In genomic region chr16:90046971-90047713, GRCh38 we compare ENCODE assay signal across 1 cellular context.
A peak's percentile ranks its signal among the peaks of the same experiment; 100 is the strongest.
TF ChIP-seq lines count a peak whose summit lies in the region.

No MANE protein-coding gene starts in this region.

TF ChIP-seq in HEK293, 187 proteins besides CTCF, POLR2A, EP300 and RAD21 (continued from another document):
- TF ChIP-seq ZNF692 (tag by site-specific recombination; IDR thresholded peaks at IDR 0.05) (peak; percentile 49; the same call in 1 of the 2 replicates), ZNF670 (tag by site-specific recombination; IDR thresholded peaks at IDR 0.05; ENCODE audit: low read depth) (no peak), ZNF664 (tag by site-specific recombination; IDR thresholded peaks at IDR 0.05) (no peak), GLIS2 (tag by site-specific recombination; IDR thresholded peaks at IDR 0.05) (peak; percentile 70), ZNF292 (tag by site-specific recombination; IDR thresholded peaks at IDR 0.05; ENCODE audit: borderline replicate concordance, low read depth) (no peak), ZIC2 (tag by site-specific recombination; IDR thresholded peaks at IDR 0.05) (peak; percentile 68), EGR2 (tag by site-specific recombination; IDR thresholded peaks at IDR 0.05; ENCODE audit: low read depth) (peak; percentile 86), KLF9 (tag by site-specific recombination; IDR thresholded peaks at IDR 0.05; ENCODE audit: low read depth) (peak; percentile 9; the same call in 1 of the 2 replicates), ZBTB8A (tag by site-specific recombination; IDR thresholded peaks at IDR 0.05) (peak; percentile 45; the same call in 1 of the 2 replicates), ZXDB (tag by site-specific recombination; IDR thresholded peaks at IDR 0.05) (0 out of 2 replicates have a peak, but pooled peaks have one; percentile 9), ZBTB20 (tag by site-specific recombination; IDR thresholded peaks at IDR 0.05) (peak; percentile 14; the same call in 1 of the 2 replicates), ZFHX2 (tag by site-specific recombination; conservative IDR thresholded peaks at IDR 0.05) (peak; percentile 89), ZNF155 (tag by site-specific recombination; IDR thresholded peaks at IDR 0.05) (no peak), ZBTB48 (tag by site-specific recombination; IDR thresholded peaks at IDR 0.05) (0 out of 2 replicates have a peak, but pooled peaks have one; percentile 4), SCRT1 (tag by site-specific recombination; IDR thresholded peaks at IDR 0.05; ENCODE audit: borderline replicate concordance) (no peak), GLIS1 (tag by site-specific recombination; IDR thresholded peaks at IDR 0.05) (peak; percentile 42; the same call in 1 of the 2 replicates), PATZ1 (tag by site-specific recombination; IDR thresholded peaks at IDR 0.05) (peak; percentile 48)
TF ChIP-seq in HEK293: peak in this region for 17.
